ENCODE assay signal across 8 cellular contexts in the genomic region with DNA sequence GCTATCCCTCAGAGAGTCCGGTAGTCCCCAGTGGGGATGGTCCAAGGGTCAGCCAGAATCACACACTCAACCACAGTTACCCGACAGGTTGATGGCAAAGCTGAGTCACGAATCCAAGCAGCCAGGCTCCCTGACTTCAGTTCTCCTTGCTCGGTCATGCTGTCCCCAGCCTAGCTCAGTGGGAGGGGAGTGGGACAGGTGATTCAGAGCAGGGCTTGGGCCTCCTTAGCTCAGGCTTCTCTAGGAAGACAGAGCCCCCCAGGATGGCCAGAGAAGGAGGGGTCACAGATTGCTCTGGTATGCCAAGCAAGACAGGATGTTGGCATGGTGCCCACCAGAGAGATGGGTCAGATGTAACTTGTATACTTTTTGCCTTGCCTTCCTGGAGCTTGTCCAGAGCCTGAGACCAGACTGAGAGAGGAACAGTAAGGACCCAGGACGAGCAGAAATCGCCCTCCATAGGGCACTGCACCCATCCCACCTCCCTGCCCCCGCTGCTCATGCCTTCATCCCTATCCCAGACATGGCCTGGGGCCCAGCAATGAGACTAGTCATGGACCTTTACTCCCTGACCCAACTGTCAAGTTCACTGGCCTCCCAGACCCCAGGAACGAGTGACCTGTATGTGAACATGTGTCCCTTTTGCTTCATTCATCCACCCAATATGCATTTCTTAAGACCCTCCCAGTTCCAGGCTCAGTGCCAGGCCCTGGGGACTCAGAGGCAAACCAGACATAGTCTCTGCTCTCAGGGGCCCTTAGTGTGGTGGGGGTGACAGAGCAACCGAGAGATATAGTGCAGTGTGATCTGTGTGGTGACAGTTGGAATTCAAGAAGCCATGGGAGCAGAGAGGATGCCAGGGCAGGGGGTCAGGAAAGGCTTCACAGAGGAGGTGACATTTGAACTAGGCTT.
DNase-seq lines count a peak whose midpoint lies in the region; TF ChIP-seq lines count a peak whose summit lies in the region.

No MANE protein-coding gene starts in this region.

- TF ChIP-seq POLR2A in breast epithelium (IDR thresholded peaks at IDR 0.05): no peak

- DNase-seq in NCI-H1105 treated with DMSO at 0.1 percent for 48 hours (lab: John Stamatoyannopoulos, UW) (peak; percentile 53), NCI-H1105 (lab: John Stamatoyannopoulos, UW) (no peak), breast epithelium (ENCODE audit: low spot score in 2 of 2) (peak; percentile 28 to 52), superior temporal gyrus (ENCODE audit: extremely low spot score) (peak; percentile 11), HEK293T (ENCODE audit: extremely low spot score) (no peak), dedifferentiated amniotic fluid mesenchymal stem cell (ENCODE audit: extremely low spot score) (no peak)
- no peak for DNase-seq in stimulated activated CD8-positive, alpha-beta memory T cell treated with anti-CD3 and anti-CD28 coated beads, Interleukin-4, amount 100 ng/mL, for 48 hours

- H3K27ac ChIP-seq in breast epithelium (peak overlapping the region; percentile 77 to 87), layer of hippocampus (ENCODE audit: low read depth, low read length) (peak overlapping the region; percentile 71)

- peaks cover 0 to 55% of the 10 kb centered on the region in 2 donors for H3K27me3 ChIP-seq in breast epithelium
- H3K27me3 ChIP-seq in layer of hippocampus (ENCODE audit: control insufficient read depth, insufficient read depth, low read length): no peaks in the 10 kb centered on the region

- no peaks in the 10 kb centered on the region for H3K4me1 ChIP-seq in breast epithelium

- POLR2A ChIA-PET in HEK293T (lab: Yijun Ruan, JAX): no interaction called here

- TF ChIP-seq CTCF in breast epithelium (IDR thresholded peaks at IDR 0.05): no peak

- H3K4me3 ChIP-seq in breast epithelium: peak overlapping the region in 2 of 3 donors; percentile 14 to 48

- CTCF ChIA-PET in HEK293T (lab: Yijun Ruan, JAX): no interaction called here

- intact Hi-C loops in breast epithelium (cut with DNase I; ENCODE audit: low total_unique reads): loop anchor here (5.0 kb wide), 1 partner anchor 468 kb away; no protein-coding TSS in a partner anchor

- no peaks in the 10 kb centered on the region for H3K9me3 ChIP-seq in breast epithelium

- H3K36me3 ChIP-seq in breast epithelium: no peaks in the 10 kb centered on the region

TF ChIP-seq in HEK293T, 16 proteins besides CTCF, POLR2A, EP300 and RAD21:
- no peak for TF ChIP-seq SP1 (IDR thresholded peaks at IDR 0.05)
- TF ChIP-seq ELF4 (IDR thresholded peaks at IDR 0.05): no peak
- TF ChIP-seq NFRKB (IDR thresholded peaks at IDR 0.05): no peak
- TF ChIP-seq, protein P1, sequence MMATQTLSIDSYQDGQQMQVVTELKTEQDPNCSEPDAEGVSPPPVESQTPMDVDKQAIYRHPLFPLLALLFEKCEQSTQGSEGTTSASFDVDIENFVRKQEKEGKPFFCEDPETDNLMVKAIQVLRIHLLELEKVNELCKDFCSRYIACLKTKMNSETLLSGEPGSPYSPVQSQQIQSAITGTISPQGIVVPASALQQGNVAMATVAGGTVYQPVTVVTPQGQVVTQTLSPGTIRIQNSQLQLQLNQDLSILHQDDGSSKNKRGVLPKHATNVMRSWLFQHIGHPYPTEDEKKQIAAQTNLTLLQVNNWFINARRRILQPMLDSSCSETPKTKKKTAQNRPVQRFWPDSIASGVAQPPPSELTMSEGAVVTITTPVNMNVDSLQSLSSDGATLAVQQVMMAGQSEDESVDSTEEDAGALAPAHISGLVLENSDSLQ (IDR thresholded peaks at IDR 0.05): no peak
TF ChIP-seq in HEK293T: peak in this region for 0.

Comparison
In these comparisons a context has a peak if more than half of its experiments do, and no peak if none do; other contexts are left out.
1. DNase-seq: peak in NCI-H1105 treated with DMSO at 0.1 percent for 48 hours (single experiment), breast epithelium (2 of 2) and superior temporal gyrus (single experiment); none in NCI-H1105 (single experiment), stimulated activated CD8-positive, alpha-beta memory T cell treated with anti-CD3 and anti-CD28 coated beads, Interleukin-4, amount 100 ng/mL, for 48 hours (single experiment), HEK293T (single experiment) and dedifferentiated amniotic fluid mesenchymal stem cell (single experiment).